ENCODE assay signal across 13 cellular contexts in genomic region chr2:102636283-102636907, GRCh38. TPM values are rescaled to one million over a fixed set of nuclear protein-coding genes. Genes with fewer than 3 reads are reported as not detected.
"Had no signal": no experiment of that assay in that cellular context is flagged by ENCODE, and none has a peak within 500 bp of the region (broad histone marks: within the 10 kb centered on the region; RNA-seq: fewer than 3 reads in every experiment).

No MANE protein-coding gene starts in this region.

- H3K4me3 Mint-ChIP-seq: activated B cell treated with CpG ODN at 0.5 μM for 24 hours; activated CD4-positive, alpha-beta T cell treated with anti-CD3 and anti-CD28 coated beads, Interleukin-2, amount 10 ng/mL, durations not matched to agents 7 days and 5 days; activated naive CD4-positive, alpha-beta T cell treated with anti-CD3 and anti-CD28 coated beads, Interleukin-2, amount 10 ng/mL, durations not matched to agents 7 days and 5 days; neural crest cell had no signal

- H3K4me1 ChIP-seq: thyroid gland had no signal

- H3K4me1 Mint-ChIP-seq: activated B cell treated with CpG ODN at 0.5 μM for 24 hours; activated CD4-positive, alpha-beta T cell treated with anti-CD3 and anti-CD28 coated beads, Interleukin-2, amount 10 ng/mL, durations not matched to agents 7 days and 5 days; activated naive CD4-positive, alpha-beta T cell treated with anti-CD3 and anti-CD28 coated beads, Interleukin-2, amount 10 ng/mL, durations not matched to agents 7 days and 5 days; neural crest cell had no signal

- H3K36me3 Mint-ChIP-seq: activated naive CD4-positive, alpha-beta T cell treated with anti-CD3 and anti-CD28 coated beads, Interleukin-2, amount 10 ng/mL, durations not matched to agents 7 days and 5 days had no signal

- H3K27ac Mint-ChIP-seq: activated B cell treated with CpG ODN at 0.5 μM for 24 hours; activated CD4-positive, alpha-beta T cell treated with anti-CD3 and anti-CD28 coated beads, Interleukin-2, amount 10 ng/mL, durations not matched to agents 7 days and 5 days; activated naive CD4-positive, alpha-beta T cell treated with anti-CD3 and anti-CD28 coated beads, Interleukin-2, amount 10 ng/mL, durations not matched to agents 7 days and 5 days had no signal

- H3K36me3 ChIP-seq: thyroid gland had no signal

- DNase-seq: activated B cell treated with CpG ODN at 0.5 μM for 24 hours; activated CD4-positive, alpha-beta T cell treated with anti-CD3 and anti-CD28 coated beads, Interleukin-2, amount 10 ng/mL, durations not matched to agents 7 days and 5 days; activated CD8-positive, alpha-beta memory T cell treated with anti-CD3 and anti-CD28 coated beads for 24 hours; activated naive CD4-positive, alpha-beta T cell treated with anti-CD3 and anti-CD28 coated beads, Interleukin-2, amount 10 ng/mL, durations not matched to agents 7 days and 5 days; caudate nucleus; cortex of kidney; effector memory CD4-positive, alpha-beta T cell; mesenchymal stem cell; stimulated activated CD4-positive, alpha-beta T cell treated with anti-CD3 and anti-CD28 coated beads, Interleukin-4, amount 100 ng/mL, for 4 hours; T-helper 9 cell; thyroid gland had no signal

- H3K27ac ChIP-seq: thyroid gland had no signal

- H3K9me3 ChIP-seq: thyroid gland had no signal

- H3K9me3 Mint-ChIP-seq: activated B cell treated with CpG ODN at 0.5 μM for 24 hours; activated CD4-positive, alpha-beta T cell treated with anti-CD3 and anti-CD28 coated beads, Interleukin-2, amount 10 ng/mL, durations not matched to agents 7 days and 5 days; activated naive CD4-positive, alpha-beta T cell treated with anti-CD3 and anti-CD28 coated beads, Interleukin-2, amount 10 ng/mL, durations not matched to agents 7 days and 5 days; neural crest cell had no signal

- H3K27me3 ChIP-seq: thyroid gland had no signal

- H3K4me3 ChIP-seq: thyroid gland had no signal

RNA-seq across cellular contexts. Expression of gene SLC9A2, which starts 17.0 kb away (rescaled TPM):
- total RNA-seq: activated B cell treated with CpG ODN at 0.5 μM for 24 hours; activated CD4-positive, alpha-beta T cell treated with anti-CD3 and anti-CD28 coated beads, Interleukin-2, amount 10 ng/mL, durations not matched to agents 7 days and 5 days; osteocyte had no signal
